In the genomic region with DNA sequence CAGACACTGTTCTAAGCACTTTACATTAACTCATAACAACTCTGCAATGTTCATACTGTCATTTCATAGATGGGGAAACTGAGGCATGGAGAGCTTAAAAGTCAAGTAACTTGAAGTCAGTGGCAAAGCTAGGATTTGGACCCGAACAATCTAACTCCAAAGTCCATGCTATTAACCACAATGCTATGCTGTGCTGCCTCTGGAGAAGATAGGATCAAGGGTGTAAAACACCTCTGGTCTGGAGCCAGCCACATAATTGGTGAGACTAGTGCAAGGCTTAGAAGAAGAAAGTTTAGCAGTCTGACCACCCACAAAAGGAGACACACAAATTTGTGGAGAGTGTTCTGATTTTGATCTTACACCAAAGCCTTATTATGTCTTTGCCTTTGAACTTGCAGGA, we compare ENCODE assay signal across 26 cellular contexts.
"Had no signal": no experiment of that assay in that cellular context is flagged by ENCODE, and none has a peak within 500 bp of the region (broad histone marks: within the 10 kb centered on the region; RNA-seq: fewer than 3 reads in every experiment).

No MANE protein-coding gene starts in this region.

- FAIRE-seq: keratinocyte had no signal

- DNase-seq: hippocampal formation; kidney glomerular epithelial cell; left cardiac atrium; left lung; lower lobe of right lung; mammary epithelial cell; mesenchymal stem cell; naive B cell; natural killer cell; nephron progenitor cell; psoas muscle; spleen; stimulated activated CD4-positive, alpha-beta T cell treated with anti-CD3 and anti-CD28 coated beads, Interleukin-4, amount 100 ng/mL, for 24 hours; stimulated activated naive CD4-positive, alpha-beta T cell; substantia nigra; uterus had no signal

- ATAC-seq: left cardiac atrium; lower lobe of right lung; natural killer cell; psoas muscle; sciatic nerve; stimulated activated effector memory CD8-positive, alpha-beta T cell treated with anti-CD3 and anti-CD28 coated beads, Interleukin-12 subunit alpha, Interleukin-12 subunit beta, amount 100 ng/mL, for 72 hours had no signal

- H3K4me1 ChIP-seq: left lung, lower lobe of right lung, psoas muscle, spleen, uterus had no signal

- H3K4me1 Mint-ChIP-seq: naive B cell; natural killer cell; stimulated activated effector memory CD8-positive, alpha-beta T cell treated with anti-CD3 and anti-CD28 coated beads, Interleukin-12 subunit alpha, Interleukin-12 subunit beta, amount 100 ng/mL, for 72 hours had no signal

- H3K4me3 ChIP-seq: left lung, lower lobe of right lung, neural progenitor cell, psoas muscle, skin epidermis, spleen, tibial nerve, uterus had no signal

- H3K9me3 Mint-ChIP-seq: naive B cell; natural killer cell; nephron progenitor cell; neural progenitor cell; stimulated activated effector memory CD8-positive, alpha-beta T cell treated with anti-CD3 and anti-CD28 coated beads, Interleukin-12 subunit alpha, Interleukin-12 subunit beta, amount 100 ng/mL, for 72 hours; stimulated activated naive CD8-positive, alpha-beta T cell treated with anti-CD3 and anti-CD28 coated beads, Interleukin-15, Interleukin-2, amounts not matched to agents 100 ng/mL and 50 ng/mL, for 24 hours; type B pancreatic cell had no signal

- H3K27ac ChIP-seq: left lung, lower lobe of right lung, neural progenitor cell, neutrophil, parathyroid adenoma, psoas muscle, skin epidermis, spleen, tibial nerve, uterus had no signal

- H3K9me3 ChIP-seq: left lung, lower lobe of right lung, neutrophil, psoas muscle, spleen, tibial nerve, uterus had no signal

- H3K27me3 Mint-ChIP-seq: naive B cell; stimulated activated naive CD8-positive, alpha-beta T cell treated with anti-CD3 and anti-CD28 coated beads, Interleukin-15, Interleukin-2, amounts not matched to agents 100 ng/mL and 50 ng/mL, for 24 hours; type B pancreatic cell had no signal

- H3K27me3 ChIP-seq: left lung, neural progenitor cell, neutrophil, spleen, tibial nerve, uterus had no signal

- H3K27ac Mint-ChIP-seq: natural killer cell; nephron progenitor cell; stimulated activated effector memory CD8-positive, alpha-beta T cell treated with anti-CD3 and anti-CD28 coated beads, Interleukin-12 subunit alpha, Interleukin-12 subunit beta, amount 100 ng/mL, for 72 hours; stimulated activated naive CD8-positive, alpha-beta T cell treated with anti-CD3 and anti-CD28 coated beads, Interleukin-15, Interleukin-2, amounts not matched to agents 100 ng/mL and 50 ng/mL, for 24 hours; type B pancreatic cell had no signal

- H3K4me3 Mint-ChIP-seq: naive B cell; natural killer cell; nephron progenitor cell; neural progenitor cell; stimulated activated effector memory CD8-positive, alpha-beta T cell treated with anti-CD3 and anti-CD28 coated beads, Interleukin-12 subunit alpha, Interleukin-12 subunit beta, amount 100 ng/mL, for 72 hours; stimulated activated naive CD8-positive, alpha-beta T cell treated with anti-CD3 and anti-CD28 coated beads, Interleukin-15, Interleukin-2, amounts not matched to agents 100 ng/mL and 50 ng/mL, for 24 hours; type B pancreatic cell had no signal

- H3K36me3 ChIP-seq: neural progenitor cell, neutrophil, uterus had no signal
